In genomic region chr7:111027396-111027795, GRCh38 we compare ENCODE assay signal across 23 cellular contexts.
A peak's percentile ranks its signal among the peaks of the same experiment; 100 is the strongest.
DNase-seq lines count a peak whose midpoint lies in the region; ATAC-seq and TF ChIP-seq lines count a peak whose summit lies in the region.
"Had no signal": no experiment of that assay in that cellular context is flagged by ENCODE, and none has a peak within 500 bp of the region (broad histone marks: within the 10 kb centered on the region; RNA-seq: fewer than 3 reads in every experiment).

No MANE protein-coding gene starts in this region.

- no peaks in the 10 kb centered on the region for H3K36me3 ChIP-seq in GM23338 (ENCODE audit: insufficient read depth)
- H3K36me3 ChIP-seq: cardiac muscle cell, heart right ventricle, left lung, neural progenitor cell, prostate gland had no signal

- no peak overlapping the region for H3K27ac ChIP-seq in GM23338 (ENCODE audit: low read depth)
- H3K27ac ChIP-seq: 22Rv1, cardiac muscle cell, heart right ventricle, HL-60, left lung, neural progenitor cell, prostate gland had no signal

- CTCF ChIA-PET in activated CD4-positive, alpha-beta memory T cell treated with anti-CD3 and anti-CD28 coated beads for 36 hours (lab: Charles Lee) = no interaction called here

- no peaks in the 10 kb centered on the region for H3K27me3 ChIP-seq in GM23338 (ENCODE audit: insufficient read depth)
- H3K27me3 ChIP-seq: cardiac muscle cell, heart right ventricle, left lung, neural progenitor cell had no signal

- no peaks in the 10 kb centered on the region for H3K9me2 ChIP-seq in GM23338 (ENCODE audit: insufficient read depth)

- no peak for DNase-seq in activated CD4-positive, CD25-positive, alpha-beta regulatory T cell (lab: John Stamatoyannopoulos, UW)
- DNase-seq in GM23338 (ENCODE audit: low spot score) (no peak), memory B cell (ENCODE audit: low spot score in 2 of 2) (no peak)
- DNase-seq in activated CD4-positive, alpha-beta memory T cell treated with anti-CD3 and anti-CD28 coated beads for 36 hours = no peak
- no peak for DNase-seq in stimulated activated CD4-positive, alpha-beta T cell treated with anti-CD3 and anti-CD28 coated beads, Interleukin-2, amount 100 ng/mL, for 24 hours
- DNase-seq: AML-193, Caco-2, heart right ventricle, immature natural killer cell, left lung, midbrain, NCI-H187 had no signal

- no peaks in the 10 kb centered on the region for H3K79me2 ChIP-seq in GM23338 (replicated peaks; ENCODE audit: insufficient read depth)

- H3K27me3 Mint-ChIP-seq in GM23338 (ENCODE audit: insufficient read depth, low read depth, poor library complexity) (no peaks in the 10 kb centered on the region), memory B cell (no peaks in the 10 kb centered on the region)
- H3K27me3 Mint-ChIP-seq in activated CD4-positive, alpha-beta memory T cell treated with anti-CD3 and anti-CD28 coated beads for 36 hours = no peaks in the 10 kb centered on the region
- H3K27me3 Mint-ChIP-seq: dendritic cell treated with granulocyte-macrophage colony-stimulating factor and Interleukin-4, amounts not matched to agents 40 ng/mL and 50 ng/mL, for 4 days; type B pancreatic cell had no signal

- no peaks in the 10 kb centered on the region for H3F3A ChIP-seq in GM23338 (replicated peaks; ENCODE audit: low read depth)

- POLR2A ChIA-PET in activated CD4-positive, alpha-beta memory T cell treated with anti-CD3 and anti-CD28 coated beads for 36 hours (lab: Charles Lee) = interaction anchor here (0.7 to 1.3 kb wide), 2 partner anchors 56 to 65 kb away, joined by 3 to 4 read pairs; no protein-coding TSS in a partner anchor

- H3K4me3 Mint-ChIP-seq in GM23338 = no peak overlapping the region
- peak overlapping the region; percentile 47 for H3K4me3 Mint-ChIP-seq in activated CD4-positive, alpha-beta memory T cell treated with anti-CD3 and anti-CD28 coated beads for 36 hours
- H3K4me3 Mint-ChIP-seq in memory B cell = no peak overlapping the region
- H3K4me3 Mint-ChIP-seq: dendritic cell treated with granulocyte-macrophage colony-stimulating factor and Interleukin-4, amounts not matched to agents 40 ng/mL and 50 ng/mL, for 4 days; immature natural killer cell; neural progenitor cell; type B pancreatic cell had no signal

- H3K27ac Mint-ChIP-seq in GM23338 = peak overlapping the region; percentile 36
- peak overlapping the region; percentile 68 for H3K27ac Mint-ChIP-seq in activated CD4-positive, alpha-beta memory T cell treated with anti-CD3 and anti-CD28 coated beads for 36 hours
- peak overlapping the region; percentile 67 for H3K27ac Mint-ChIP-seq in memory B cell
- H3K27ac Mint-ChIP-seq: dendritic cell treated with granulocyte-macrophage colony-stimulating factor and Interleukin-4, amounts not matched to agents 40 ng/mL and 50 ng/mL, for 4 days; immature natural killer cell; neural progenitor cell; type B pancreatic cell had no signal

- no peaks in the 10 kb centered on the region for H4K20me1 ChIP-seq in GM23338 (replicated peaks; ENCODE audit: insufficient read depth)

- intact Hi-C loops in activated CD4-positive, alpha-beta memory T cell treated with anti-CD3 and anti-CD28 coated beads for 36 hours (cut with micrococcal nuclease) = loop anchor here (10.0 kb wide), 1 partner anchor 537 kb away; the partner anchor contains the start of gene IMMP2L

- ATAC-seq in activated CD4-positive, CD25-positive, alpha-beta regulatory T cell treated with anti-CD3 and anti-CD28 coated beads, Interleukin-2, amount 50 U/mL, for 24 hours = peak; percentile 15 to 22
- no peak for ATAC-seq in GM23338
- no peak for ATAC-seq in memory B cell (ENCODE audit: low read depth)
- ATAC-seq in HG03342 (IDR thresholded peaks at IDR 0.05; ENCODE audit: unreplicated experiment) = no peak
- ATAC-seq in HG02678 (IDR thresholded peaks at IDR 0.05; ENCODE audit: unreplicated experiment) = no peak
- ATAC-seq: heart right ventricle, left lung, Right ventricle myocardium inferior had no signal

- H3K4me2 ChIP-seq in GM23338 = peak overlapping the region; percentile 12

- H3K9me3 Mint-ChIP-seq in GM23338 = no peaks in the 10 kb centered on the region
- no peaks in the 10 kb centered on the region for H3K9me3 Mint-ChIP-seq in activated CD4-positive, alpha-beta memory T cell treated with anti-CD3 and anti-CD28 coated beads for 36 hours
- no peaks in the 10 kb centered on the region for H3K9me3 Mint-ChIP-seq in memory B cell
- H3K9me3 Mint-ChIP-seq: dendritic cell treated with granulocyte-macrophage colony-stimulating factor and Interleukin-4, amounts not matched to agents 40 ng/mL and 50 ng/mL, for 4 days; type B pancreatic cell had no signal

- H3K36me3 Mint-ChIP-seq in GM23338 (ENCODE audit: low read depth) (no peaks in the 10 kb centered on the region), memory B cell (no peaks in the 10 kb centered on the region)
- H3K36me3 Mint-ChIP-seq in activated CD4-positive, alpha-beta memory T cell treated with anti-CD3 and anti-CD28 coated beads for 36 hours = peaks cover 3% of the 10 kb centered on the region
- H3K36me3 Mint-ChIP-seq: immature natural killer cell, neural progenitor cell, type B pancreatic cell had no signal

- H3K4me1 Mint-ChIP-seq in GM23338 (peaks cover 41% of the 10 kb centered on the region), memory B cell (peaks cover 7% of the 10 kb centered on the region)
- H3K4me1 Mint-ChIP-seq in activated CD4-positive, alpha-beta memory T cell treated with anti-CD3 and anti-CD28 coated beads for 36 hours (ENCODE audit: low read depth) = peaks cover 64% of the 10 kb centered on the region

- H2AFZ ChIP-seq in GM23338 = no peak overlapping the region
- H2AFZ ChIP-seq: neural progenitor cell had no signal

- H3K4me1 ChIP-seq in GM23338 (ENCODE audit: insufficient read depth) = peaks cover 18% of the 10 kb centered on the region
- H3K4me1 ChIP-seq: prostate gland had no signal

- TF ChIP-seq CTCF in GM23338 (conservative IDR thresholded peaks at IDR 0.05; ENCODE audit: low read depth in 2 of 2) = no peak

- no peak overlapping the region for H3K4me3 ChIP-seq in GM23338
- H3K4me3 ChIP-seq: cardiac muscle cell, heart right ventricle, left lung, neural progenitor cell, prostate gland had no signal

TF ChIP-seq in GM23338, 12 proteins besides CTCF, POLR2A, EP300 and RAD21 (continues in another document):
- no peak for TF ChIP-seq JUNB (IDR thresholded peaks at IDR 0.05; ENCODE audit: unreplicated experiment)
- TF ChIP-seq STAT1 (IDR thresholded peaks at IDR 0.05; ENCODE audit: unreplicated experiment) = no peak
- no peak for TF ChIP-seq ZNF331 (CRISPR knock-in tag; IDR thresholded peaks at IDR 0.05; ENCODE audit: low read depth)
- TF ChIP-seq ETS1 (IDR thresholded peaks at IDR 0.05) = no peak
- TF ChIP-seq POLR2AphosphoS5 (IDR thresholded peaks at IDR 0.05; ENCODE audit: low read depth) = no peak
- no peak for TF ChIP-seq EZH2 (IDR thresholded peaks at IDR 0.05; ENCODE audit: low read depth, unreplicated experiment)
- TF ChIP-seq NANOG (IDR thresholded peaks at IDR 0.05; ENCODE audit: borderline replicate concordance) = no peak
- no peak for TF ChIP-seq CREB1 (CRISPR knock-in tag; IDR thresholded peaks at IDR 0.05; ENCODE audit: low read depth)
- no peak for TF ChIP-seq REST (IDR thresholded peaks at IDR 0.05; ENCODE audit: unreplicated experiment)
- TF ChIP-seq ZNF114 (CRISPR knock-in tag; IDR thresholded peaks at IDR 0.05) = no peak

Comparison
In these comparisons a context has a peak if more than half of its experiments do, and no peak if none do; other contexts are left out.
1. ATAC-seq: peak in activated CD4-positive, CD25-positive, alpha-beta regulatory T cell treated with anti-CD3 and anti-CD28 coated beads, Interleukin-2, amount 50 U/mL, for 24 hours (2 of 2); none in GM23338 (single experiment), memory B cell (single experiment), HG03342 (single experiment) and HG02678 (single experiment).
2. Peak in every context shown above with its lines, with median percentiles within 50 percentile points of each other: H3K27ac Mint-ChIP-seq.